ENCODE assay signal across 25 cellular contexts in the genomic region with DNA sequence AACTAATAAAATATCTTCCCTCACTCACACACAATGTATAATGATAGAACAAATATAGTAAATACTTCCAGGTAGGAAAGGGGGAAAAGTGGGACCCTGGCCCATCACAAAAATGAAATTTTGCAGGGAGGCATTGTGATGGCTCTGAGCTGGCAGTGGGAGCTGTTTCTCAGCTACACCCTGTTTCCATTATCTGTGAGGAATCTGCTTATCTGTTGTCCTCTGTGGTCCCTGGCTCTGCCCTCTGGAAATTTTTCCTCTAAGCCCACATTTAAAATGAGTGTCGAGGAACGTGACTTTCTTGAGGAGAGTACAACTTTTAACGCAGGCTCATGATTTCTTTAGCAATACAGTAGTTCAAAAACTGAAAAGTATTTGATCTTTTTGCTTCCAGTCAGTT.
"Had no signal": no experiment of that assay in that cellular context is flagged by ENCODE, and none has a peak within 500 bp of the region (broad histone marks: within the 10 kb centered on the region; RNA-seq: fewer than 3 reads in every experiment).

No MANE protein-coding gene starts in this region.

- H3K4me3 ChIP-seq: pancreas, psoas muscle, right lobe of liver, sigmoid colon, stomach, thoracic aorta, thyroid gland, tibial nerve, upper lobe of left lung, vagina had no signal

- H3K27ac ChIP-seq: neutrophil, pancreas, psoas muscle, right lobe of liver, sigmoid colon, stomach, thoracic aorta, thyroid gland, tibial nerve, upper lobe of left lung, vagina had no signal

- H3K36me3 ChIP-seq: neutrophil, pancreas, right lobe of liver, sigmoid colon, stomach, thoracic aorta, thyroid gland, tibial nerve, upper lobe of left lung, vagina had no signal

- H3K4me1 ChIP-seq: pancreas, psoas muscle, right lobe of liver, thyroid gland had no signal

- H3K9me3 ChIP-seq: neutrophil, pancreas, psoas muscle, right lobe of liver, sigmoid colon, stomach, thoracic aorta, thyroid gland, tibial nerve, upper lobe of left lung, vagina had no signal

- H3K27me3 ChIP-seq: neutrophil, pancreas, right lobe of liver, sigmoid colon, stomach, thyroid gland, tibial nerve, upper lobe of left lung, vagina had no signal

- DNase-seq: nephron progenitor cell; nucleus accumbens; pancreas; posterior cingulate gyrus; psoas muscle; right cardiac atrium; right lobe of liver; sigmoid colon; small intestine; stimulated activated CD4-positive, alpha-beta T cell treated with anti-CD3 and anti-CD28 coated beads, Interleukin-15, amount 100 ng/mL, for 24 hours; stimulated activated CD4-positive, alpha-beta T cell treated with anti-CD3 and anti-CD28 coated beads, Interleukin-2, amount 100 ng/mL, for 24 hours; stimulated activated CD4-positive, alpha-beta T cell treated with anti-CD3 and anti-CD28 coated beads, Interleukin-2, amount 100 ng/mL, for 48 hours; stimulated activated CD4-positive, alpha-beta T cell treated with anti-CD3 and anti-CD28 coated beads, Interleukin-4, amount 100 ng/mL, for 24 hours; stimulated activated naive B cell treated with anti-CD40 and anti-IgM and Interleukin-4, amounts not matched to agents 10 μg/mL and 1 μg/mL and 100 μg/mL, for 72 hours; stimulated activated naive CD4-positive, alpha-beta T cell treated with Interleukin-2 at 50 U/mL for 16 hours; stomach; thyroid gland; upper lobe of left lung had no signal

- ATAC-seq: natural killer cell treated with Interleukin-12 subunit alpha and Interleukin-12 subunit beta and Interleukin-15 and Interleukin-18, amount 100 ng/mL, for 72 hours; pancreas; psoas muscle; right cardiac atrium; right lobe of liver; stimulated activated effector memory CD8-positive, alpha-beta T cell treated with anti-CD3 and anti-CD28 coated beads, Interleukin-12 subunit alpha, Interleukin-12 subunit beta, amount 100 ng/mL, for 72 hours; stimulated activated naive B cell treated with anti-CD40 and anti-IgM and Interleukin-4, amounts not matched to agents 10 μg/mL and 1 μg/mL and 100 μg/mL, for 72 hours had no signal

- FAIRE-seq: pancreas, small intestine, urothelium cell line had no signal
